Comparison of ENCODE assay signal across 13 cellular contexts in the genomic region with DNA sequence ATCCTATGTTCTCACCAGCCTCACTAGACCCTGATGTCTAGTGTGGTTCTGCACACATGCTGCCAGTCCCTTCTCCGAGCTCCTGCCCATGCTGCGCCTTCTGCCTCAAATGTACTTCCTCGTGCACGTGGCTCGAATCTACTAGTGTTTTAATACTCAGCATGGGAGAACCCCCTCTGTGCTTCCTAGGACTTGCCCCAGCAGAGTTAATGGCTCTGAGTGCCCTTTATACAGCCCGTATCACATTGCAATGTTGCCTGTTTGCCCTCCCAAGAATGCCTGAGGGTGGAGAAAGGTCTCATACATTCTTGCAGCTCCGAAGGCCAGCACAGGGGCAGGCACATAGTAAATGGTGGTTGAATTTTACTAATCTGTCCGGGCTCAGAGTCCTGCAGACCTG.
DNase-seq lines count a peak whose midpoint lies in the region; ATAC-seq and TF ChIP-seq lines count a peak whose summit lies in the region.
"Had no signal": no experiment of that assay in that cellular context is flagged by ENCODE, and none has a peak within 500 bp of the region (broad histone marks: within the 10 kb centered on the region; RNA-seq: fewer than 3 reads in every experiment).

No MANE protein-coding gene starts in this region.

- TF ChIP-seq CTCF in nephron progenitor cell (IDR thresholded peaks at IDR 0.05): no peak

- no peaks in the 10 kb centered on the region for H3K36me3 Mint-ChIP-seq in nephron progenitor cell (ENCODE audit: low read depth)
- H3K36me3 Mint-ChIP-seq: CD14-positive monocyte; CD8-positive, alpha-beta T cell; IgD-negative memory B cell had no signal

- peak; percentile 49 for DNase-seq in NCI-H146 (lab: John Stamatoyannopoulos, UW)
- no peak for DNase-seq in NCI-H146 treated with DMSO at 0.1 percent for 48 hours (lab: John Stamatoyannopoulos, UW; ENCODE audit: unreplicated experiment)
- DNase-seq in nephron progenitor cell: no peak
- DNase-seq in GM03348 (ENCODE audit: low spot score): no peak
- no peak for DNase-seq in HCEC 1CT
- DNase-seq in GM19240 (ENCODE audit: insufficient read length, low spot score): no peak
- DNase-seq: CD8-positive, alpha-beta T cell; COR-L47; GM23248 had no signal

- no peak for ATAC-seq in GM18517 (IDR thresholded peaks at IDR 0.05; ENCODE audit: unreplicated experiment)
- ATAC-seq: CD8-positive, alpha-beta T cell had no signal

- H3K4me3 Mint-ChIP-seq in nephron progenitor cell: no peak overlapping the region
- H3K4me3 Mint-ChIP-seq: CD14-positive monocyte; CD8-positive, alpha-beta T cell; IgD-negative memory B cell had no signal

- no peaks in the 10 kb centered on the region for H3K9me3 Mint-ChIP-seq in nephron progenitor cell
- H3K9me3 Mint-ChIP-seq: CD8-positive, alpha-beta T cell had no signal

- H3K4me1 Mint-ChIP-seq in nephron progenitor cell: peaks cover 50% of the 10 kb centered on the region
- H3K4me1 Mint-ChIP-seq: CD14-positive monocyte had no signal

- peak overlapping the region; percentile 25 for H3K27ac Mint-ChIP-seq in nephron progenitor cell
- H3K27ac Mint-ChIP-seq: CD14-positive monocyte; CD8-positive, alpha-beta T cell; IgD-negative memory B cell had no signal

- H3K27me3 Mint-ChIP-seq in nephron progenitor cell (ENCODE audit: low read depth, poor library complexity): peaks cover 31% of the 10 kb centered on the region

TF ChIP-seq in PFSK-1, 5 proteins besides CTCF, POLR2A, EP300 and RAD21:
- no peak for TF ChIP-seq TAF1 (IDR thresholded peaks at IDR 0.05; ENCODE audit: borderline replicate concordance, insufficient read depth, low read length)
- TF ChIP-seq FOXP2 (optimal IDR thresholded peaks at IDR 0.05; ENCODE audit: borderline replicate concordance, extremely low read depth, extremely low read length, insufficient read depth): no peak
- 0 out of 2 replicates have a peak, but pooled peaks have one; percentile 8 for TF ChIP-seq SIN3A (IDR thresholded peaks at IDR 0.05; ENCODE audit: borderline replicate concordance, insufficient read depth, low read length)
- TF ChIP-seq, protein P1, sequence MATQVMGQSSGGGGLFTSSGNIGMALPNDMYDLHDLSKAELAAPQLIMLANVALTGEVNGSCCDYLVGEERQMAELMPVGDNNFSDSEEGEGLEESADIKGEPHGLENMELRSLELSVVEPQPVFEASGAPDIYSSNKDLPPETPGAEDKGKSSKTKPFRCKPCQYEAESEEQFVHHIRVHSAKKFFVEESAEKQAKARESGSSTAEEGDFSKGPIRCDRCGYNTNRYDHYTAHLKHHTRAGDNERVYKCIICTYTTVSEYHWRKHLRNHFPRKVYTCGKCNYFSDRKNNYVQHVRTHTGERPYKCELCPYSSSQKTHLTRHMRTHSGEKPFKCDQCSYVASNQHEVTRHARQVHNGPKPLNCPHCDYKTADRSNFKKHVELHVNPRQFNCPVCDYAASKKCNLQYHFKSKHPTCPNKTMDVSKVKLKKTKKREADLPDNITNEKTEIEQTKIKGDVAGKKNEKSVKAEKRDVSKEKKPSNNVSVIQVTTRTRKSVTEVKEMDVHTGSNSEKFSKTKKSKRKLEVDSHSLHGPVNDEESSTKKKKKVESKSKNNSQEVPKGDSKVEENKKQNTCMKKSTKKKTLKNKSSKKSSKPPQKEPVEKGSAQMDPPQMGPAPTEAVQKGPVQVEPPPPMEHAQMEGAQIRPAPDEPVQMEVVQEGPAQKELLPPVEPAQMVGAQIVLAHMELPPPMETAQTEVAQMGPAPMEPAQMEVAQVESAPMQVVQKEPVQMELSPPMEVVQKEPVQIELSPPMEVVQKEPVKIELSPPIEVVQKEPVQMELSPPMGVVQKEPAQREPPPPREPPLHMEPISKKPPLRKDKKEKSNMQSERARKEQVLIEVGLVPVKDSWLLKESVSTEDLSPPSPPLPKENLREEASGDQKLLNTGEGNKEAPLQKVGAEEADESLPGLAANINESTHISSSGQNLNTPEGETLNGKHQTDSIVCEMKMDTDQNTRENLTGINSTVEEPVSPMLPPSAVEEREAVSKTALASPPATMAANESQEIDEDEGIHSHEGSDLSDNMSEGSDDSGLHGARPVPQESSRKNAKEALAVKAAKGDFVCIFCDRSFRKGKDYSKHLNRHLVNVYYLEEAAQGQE (IDR thresholded peaks at IDR 0.05; ENCODE audit: insufficient read depth in 1 of 2, low read depth in 2 of 2, low read length in 2 of 2): no peak
- no peak for TF ChIP-seq POLR2AphosphoS5 (IDR thresholded peaks at IDR 0.05; ENCODE audit: low read depth, low read length)
TF ChIP-seq in PFSK-1: peak in this region for 1.
